ENCODE assay signal across 1 cellular context in genomic region chr2:168736636-168737424, GRCh38.
TF ChIP-seq lines count a peak whose summit lies in the region.

No MANE protein-coding gene starts in this region.

TF ChIP-seq in HepG2, 621 proteins besides CTCF, POLR2A, EP300 and RAD21:
- peak; percentile 14; the same call in 1 of the 2 replicates for TF ChIP-seq ZNF770 (CRISPR knock-in tag; IDR thresholded peaks at IDR 0.05)
- no peak for TF ChIP-seq ZNF546 (CRISPR knock-in tag; conservative IDR thresholded peaks at IDR 0.05)
